ENCODE assay signal across 23 cellular contexts in genomic region chr14:35909675-35910074, GRCh38.
"Had no signal": no experiment of that assay in that cellular context is flagged by ENCODE, and none has a peak within 500 bp of the region (broad histone marks: within the 10 kb centered on the region; RNA-seq: fewer than 3 reads in every experiment).

No MANE protein-coding gene starts in this region.

- H3K36me3 Mint-ChIP-seq: naive B cell; natural killer cell; stimulated activated effector memory CD8-positive, alpha-beta T cell treated with anti-CD3 and anti-CD28 coated beads, Interleukin-12 subunit alpha, Interleukin-12 subunit beta, amount 100 ng/mL, for 72 hours; type B pancreatic cell had no signal

- H3K4me1 Mint-ChIP-seq: naive B cell; natural killer cell; stimulated activated effector memory CD8-positive, alpha-beta T cell treated with anti-CD3 and anti-CD28 coated beads, Interleukin-12 subunit alpha, Interleukin-12 subunit beta, amount 100 ng/mL, for 72 hours had no signal

- H3K4me3 ChIP-seq: heart left ventricle, left lung, lower lobe of right lung, right atrium auricular region, skin epidermis, spleen, suprapubic skin, thoracic aorta, tibial artery, uterus had no signal

- H3K27ac Mint-ChIP-seq: naive B cell; natural killer cell; stimulated activated effector memory CD8-positive, alpha-beta T cell treated with anti-CD3 and anti-CD28 coated beads, Interleukin-12 subunit alpha, Interleukin-12 subunit beta, amount 100 ng/mL, for 72 hours; stimulated activated naive CD8-positive, alpha-beta T cell treated with anti-CD3 and anti-CD28 coated beads, Interleukin-15, Interleukin-2, amounts not matched to agents 100 ng/mL and 50 ng/mL, for 24 hours; type B pancreatic cell had no signal

- H3K27ac ChIP-seq: heart left ventricle, left lung, lower lobe of right lung, parathyroid adenoma, right atrium auricular region, skin epidermis, spleen, suprapubic skin, thoracic aorta, tibial artery, uterus had no signal

- H3K27me3 ChIP-seq: heart left ventricle, left lung, right atrium auricular region, spleen, suprapubic skin, tibial artery, uterus had no signal

- ATAC-seq: heart left ventricle; left lung; lower lobe of right lung; natural killer cell; sciatic nerve; stimulated activated effector memory CD8-positive, alpha-beta T cell treated with anti-CD3 and anti-CD28 coated beads, Interleukin-12 subunit alpha, Interleukin-12 subunit beta, amount 100 ng/mL, for 72 hours had no signal

- H3K4me1 ChIP-seq: heart left ventricle, left lung, lower lobe of right lung, parathyroid adenoma, right atrium auricular region, spleen, suprapubic skin, tibial artery, uterus had no signal

- DNase-seq: heart left ventricle; islet precursor cell; left lung; lower lobe of right lung; mammary epithelial cell; mesenchymal stem cell; naive B cell; natural killer cell; nucleus accumbens; spleen; stimulated activated CD4-positive, alpha-beta T cell treated with anti-CD3 and anti-CD28 coated beads, Interleukin-4, amount 100 ng/mL, for 24 hours; stimulated activated naive CD4-positive, alpha-beta T cell; tibial artery; uterus had no signal

- H3K9me3 Mint-ChIP-seq: naive B cell; natural killer cell; stimulated activated effector memory CD8-positive, alpha-beta T cell treated with anti-CD3 and anti-CD28 coated beads, Interleukin-12 subunit alpha, Interleukin-12 subunit beta, amount 100 ng/mL, for 72 hours; stimulated activated naive CD8-positive, alpha-beta T cell treated with anti-CD3 and anti-CD28 coated beads, Interleukin-15, Interleukin-2, amounts not matched to agents 100 ng/mL and 50 ng/mL, for 24 hours; type B pancreatic cell had no signal

- H3K9me3 ChIP-seq: heart left ventricle, left lung, lower lobe of right lung, right atrium auricular region, spleen, suprapubic skin, thoracic aorta, tibial artery, uterus had no signal

- H3K4me3 Mint-ChIP-seq: naive B cell; natural killer cell; stimulated activated effector memory CD8-positive, alpha-beta T cell treated with anti-CD3 and anti-CD28 coated beads, Interleukin-12 subunit alpha, Interleukin-12 subunit beta, amount 100 ng/mL, for 72 hours; stimulated activated naive CD8-positive, alpha-beta T cell treated with anti-CD3 and anti-CD28 coated beads, Interleukin-15, Interleukin-2, amounts not matched to agents 100 ng/mL and 50 ng/mL, for 24 hours; type B pancreatic cell had no signal

- H3K9ac ChIP-seq: parathyroid adenoma had no signal

- H3K27me3 Mint-ChIP-seq: stimulated activated naive CD8-positive, alpha-beta T cell treated with anti-CD3 and anti-CD28 coated beads, Interleukin-15, Interleukin-2, amounts not matched to agents 100 ng/mL and 50 ng/mL, for 24 hours; type B pancreatic cell had no signal

- H3K36me3 ChIP-seq: heart left ventricle, left lung, lower lobe of right lung, right atrium auricular region, spleen, suprapubic skin, thoracic aorta, tibial artery, uterus had no signal
